9 cellular contexts compared by ENCODE assay signal in genomic region chr1:182301467-182302198, GRCh38.
DNase-seq lines count a peak whose midpoint lies in the region; ATAC-seq and TF ChIP-seq lines count a peak whose summit lies in the region.
"Had no signal": no experiment of that assay in that cellular context is flagged by ENCODE, and none has a peak within 500 bp of the region (broad histone marks: within the 10 kb centered on the region; RNA-seq: fewer than 3 reads in every experiment).

No MANE protein-coding gene starts in this region.

- H3K36me3 ChIP-seq in mammary epithelial cell (ENCODE audit: insufficient read depth, low read length) (no peaks in the 10 kb centered on the region), mesenchymal stem cell (ENCODE audit: control insufficient read depth in 1 of 2, insufficient read depth in 2 of 2, low read depth in 1 of 2, low read length in 2 of 2) (no peaks in the 10 kb centered on the region)

- DNase-seq in GM12865 (ENCODE audit: low read depth) (peak; percentile 49), NCI-H1694 treated with DMSO at 0.1 percent for 48 hours (lab: John Stamatoyannopoulos, UW) (peak; percentile 84), mammary epithelial cell (peak; percentile 80), mesenchymal stem cell (peak; percentile 5), NAMALWA (ENCODE audit: low spot score) (no peak), activated gamma-delta T cell treated with Interleukin-2 at 50 U/mL for 16 hours (no peak), NOMO-1 treated with DMSO at 0.1 percent for 48 hours (lab: John Stamatoyannopoulos, UW; ENCODE audit: unreplicated experiment) (no peak)

- no peak overlapping the region for H3K4me2 ChIP-seq in mammary epithelial cell (ENCODE audit: insufficient read depth, low read depth, low read length)
- no peak overlapping the region for H3K4me2 ChIP-seq in mesenchymal stem cell (ENCODE audit: low read length, poor library complexity, severe bottlenecking)
- H3K4me2 ChIP-seq: KMS-11 had no signal

- H3K9me3 ChIP-seq in mammary epithelial cell (replicated peaks; ENCODE audit: insufficient read depth, low read length) (no peaks in the 10 kb centered on the region), mesenchymal stem cell (ENCODE audit: control insufficient read depth, low read length) (no peaks in the 10 kb centered on the region)

- H3K27ac ChIP-seq in mammary epithelial cell (ENCODE audit: insufficient read depth, low read depth, low read length) (no peak overlapping the region), mesenchymal stem cell (ENCODE audit: low read length, poor library complexity, severe bottlenecking) (no peak overlapping the region)
- H3K27ac ChIP-seq: KMS-11 had no signal

- H3K4ac ChIP-seq in mesenchymal stem cell (ENCODE audit: low read depth in 1 of 2, low read length in 2 of 2) = no peak overlapping the region

- no peak overlapping the region for H3K18ac ChIP-seq in mesenchymal stem cell (ENCODE audit: low read depth in 1 of 2, low read length in 2 of 2)

- no peak overlapping the region for H2BK15ac ChIP-seq in mesenchymal stem cell (ENCODE audit: low read depth, poor library complexity, severe bottlenecking)

- H3K79me1 ChIP-seq in mesenchymal stem cell (replicated peaks; ENCODE audit: low read length, poor library complexity, severe bottlenecking) = no peaks in the 10 kb centered on the region

- no peak overlapping the region for H3K14ac ChIP-seq in mesenchymal stem cell (ENCODE audit: low read length in 2 of 2)

- H4K20me1 ChIP-seq in mammary epithelial cell (ENCODE audit: insufficient read depth, low read length) = no peaks in the 10 kb centered on the region

- H3K9ac ChIP-seq in mammary epithelial cell (ENCODE audit: insufficient read depth, low read length) (no peak overlapping the region), mesenchymal stem cell (ENCODE audit: low read length) (peak overlapping the region; percentile 11)
- H3K9ac ChIP-seq: KMS-11 had no signal

- H2BK12ac ChIP-seq in mesenchymal stem cell (ENCODE audit: low read length in 2 of 2) = no peak overlapping the region

- H4K8ac ChIP-seq in mesenchymal stem cell (ENCODE audit: low read length) = no peak overlapping the region

- H3K4me1 ChIP-seq in mammary epithelial cell (ENCODE audit: insufficient read depth, low read length) (peaks cover 3% of the 10 kb centered on the region), mesenchymal stem cell (ENCODE audit: control insufficient read depth, insufficient read depth, low read depth, low read length) (no peaks in the 10 kb centered on the region)

- no peak for ATAC-seq in HG03439 (IDR thresholded peaks at IDR 0.05; ENCODE audit: unreplicated experiment)

- in situ Hi-C loops in mammary epithelial cell (cut with MboI; ENCODE audit: low sequenced_read_pairs in 2 of 2) = no loop called here

- no peaks in the 10 kb centered on the region for H3K79me2 ChIP-seq in mammary epithelial cell (ENCODE audit: insufficient read depth, low read length)

- BruUV-seq in mammary epithelial cell (replicated peaks; lab: Mats Ljungman, UMichigan) = no TSS peak

- TF ChIP-seq CTCF in GM12865 (IDR thresholded peaks at IDR 0.05; ENCODE audit: insufficient read depth, low read depth, low read length, missing control alignments) (no peak), mammary epithelial cell (conservative IDR thresholded peaks at IDR 0.05 in 1 of 2, IDR thresholded peaks at IDR 0.05 in 1 of 2; ENCODE audit: extremely low read depth in 1 of 2, insufficient read depth in 1 of 2, low read depth in 1 of 2, low read length in 2 of 2) (peak in 1 of 2 donors; percentile 45)

- H3K23ac ChIP-seq in mesenchymal stem cell (ENCODE audit: low read length in 2 of 2) = no peak overlapping the region

- WGBS in mammary epithelial cell (ENCODE audit: low coverage, missing lambda C conversion rate) = 82% methylated on average over 9 of the region's 9 CpGs
- 88% methylated on average over 9 of the region's 9 CpGs for WGBS in mesenchymal stem cell

- CTCF ChIA-PET in mammary epithelial cell (lab: Charles Lee; ENCODE audit: low non-redundant PET) = interaction anchor here (0.7 kb wide), 1 partner anchor 83 kb away, joined by 3 read pairs; no protein-coding TSS in a partner anchor

- no peak overlapping the region for H3K4me3 ChIP-seq in GM12865 (ENCODE audit: low read depth, low read length)
- H3K4me3 ChIP-seq in mammary epithelial cell (replicated peaks in 1 of 3; ENCODE audit: insufficient read depth in 1 of 3, low read depth in 2 of 3, low read length in 3 of 3) = no peak overlapping the region
- H3K4me3 ChIP-seq in mesenchymal stem cell (ENCODE audit: insufficient read depth in 1 of 2, low read depth in 1 of 2, low read length in 2 of 2) = no peak overlapping the region

- intact Hi-C loops in mammary epithelial cell (cut with micrococcal nuclease) = loop anchor here (1.0 to 5.0 kb wide), 5 partner anchors 11 to 291 kb away; no protein-coding TSS in a partner anchor

- H2BK120ac ChIP-seq in mesenchymal stem cell (ENCODE audit: low read depth, low read length) = no peak overlapping the region

- H2AK5ac ChIP-seq in mesenchymal stem cell (ENCODE audit: low read length, severe bottlenecking) = no peak overlapping the region

- no peak overlapping the region for H2BK5ac ChIP-seq in mesenchymal stem cell (ENCODE audit: low read depth, low read length, poor library complexity, severe bottlenecking)

- H3K27me3 ChIP-seq in mammary epithelial cell (ENCODE audit: insufficient read depth, low read length) (no peaks in the 10 kb centered on the region), mesenchymal stem cell (ENCODE audit: control insufficient read depth in 1 of 2, insufficient read depth in 1 of 2, low read length in 2 of 2) (no peaks in the 10 kb centered on the region)

- H2AFZ ChIP-seq in mammary epithelial cell (ENCODE audit: low read depth, low read length) = no peak overlapping the region
- H2AFZ ChIP-seq in mesenchymal stem cell (ENCODE audit: low read depth, low read length) = no peak overlapping the region

- dilution Hi-C loops in mammary epithelial cell (cut with HindIII; ENCODE audit: low sequenced_read_pairs) = no loop called here

- no peak overlapping the region for H4K91ac ChIP-seq in mesenchymal stem cell (ENCODE audit: low read length)

Comparison
In these comparisons a context has a peak if more than half of its experiments do, and no peak if none do; other contexts are left out.
1. DNase-seq: peak in GM12865 (single experiment), NCI-H1694 treated with DMSO at 0.1 percent for 48 hours (single experiment), mammary epithelial cell (single experiment) and mesenchymal stem cell (single experiment); none in NAMALWA (single experiment), activated gamma-delta T cell treated with Interleukin-2 at 50 U/mL for 16 hours (single experiment) and NOMO-1 treated with DMSO at 0.1 percent for 48 hours (single experiment).